18 cellular contexts compared by ENCODE assay signal in genomic region chr6:53252177-53252692, GRCh38.
"Had no signal": no experiment of that assay in that cellular context is flagged by ENCODE, and none has a peak within 500 bp of the region (broad histone marks: within the 10 kb centered on the region; RNA-seq: fewer than 3 reads in every experiment).

No MANE protein-coding gene starts in this region.

- ATAC-seq: gastrocnemius medialis, right cardiac atrium had no signal

- H3K27me3 ChIP-seq: esophagus muscularis mucosa, gastrocnemius medialis, stomach, testis had no signal

- H3K4me3 Mint-ChIP-seq: activated CD4-positive, alpha-beta memory T cell treated with anti-CD3 and anti-CD28 coated beads for 36 hours; activated naive CD4-positive, alpha-beta T cell treated with anti-CD3 and anti-CD28 coated beads, Interleukin-2, amount 50 U/mL, for 24 hours; brain; nephron progenitor cell had no signal

- H3K4me1 ChIP-seq: gastrocnemius medialis, stomach had no signal

- H3K9me3 Mint-ChIP-seq: activated CD4-positive, alpha-beta memory T cell treated with anti-CD3 and anti-CD28 coated beads for 36 hours; activated naive CD4-positive, alpha-beta T cell treated with anti-CD3 and anti-CD28 coated beads, Interleukin-2, amount 50 U/mL, for 24 hours; nephron progenitor cell had no signal

- H3K27me3 Mint-ChIP-seq: activated CD4-positive, alpha-beta memory T cell treated with anti-CD3 and anti-CD28 coated beads for 36 hours; activated naive CD4-positive, alpha-beta T cell treated with anti-CD3 and anti-CD28 coated beads, Interleukin-2, amount 50 U/mL, for 24 hours; brain had no signal

- H3K36me3 ChIP-seq: esophagus muscularis mucosa, gastrocnemius medialis, stomach had no signal

- H3K4me1 Mint-ChIP-seq: activated naive CD4-positive, alpha-beta T cell treated with anti-CD3 and anti-CD28 coated beads, Interleukin-2, amount 50 U/mL, for 24 hours had no signal

- DNase-seq: activated CD4-positive, alpha-beta memory T cell treated with anti-CD3 and anti-CD28 coated beads for 36 hours; activated CD4-positive, alpha-beta T cell treated with anti-CD3 and anti-CD28 coated beads for 4 hours; activated CD4-positive, CD25-positive, alpha-beta regulatory T cell; activated effector memory CD4-positive, alpha-beta T cell treated with anti-CD3 and anti-CD28 coated beads, Interleukin-2, amount 50 U/mL, for 16 hours; activated T-cell treated with anti-CD3 and anti-CD28 coated beads, Interleukin-2, amount 50 U/mL, for 48 hours; aorta; gastrocnemius medialis; hypothalamus; nephron progenitor cell; nucleus accumbens; right cardiac atrium; stimulated activated CD4-positive, alpha-beta T cell treated with anti-CD3 and anti-CD28 coated beads, Interleukin-1b, Interleukin-23, amount 100 ng/mL, for 48 hours; stomach; testis had no signal

- H3K27ac Mint-ChIP-seq: activated CD4-positive, alpha-beta memory T cell treated with anti-CD3 and anti-CD28 coated beads for 36 hours; activated naive CD4-positive, alpha-beta T cell treated with anti-CD3 and anti-CD28 coated beads, Interleukin-2, amount 50 U/mL, for 24 hours; brain had no signal

- H3K9me3 ChIP-seq: esophagus muscularis mucosa, gastrocnemius medialis, stomach, testis had no signal

- H3K27ac ChIP-seq: esophagus muscularis mucosa, gastrocnemius medialis, parathyroid adenoma, stomach had no signal

- H3K4me3 ChIP-seq: esophagus muscularis mucosa, gastrocnemius medialis, stomach, testis had no signal
